In the genomic region with DNA sequence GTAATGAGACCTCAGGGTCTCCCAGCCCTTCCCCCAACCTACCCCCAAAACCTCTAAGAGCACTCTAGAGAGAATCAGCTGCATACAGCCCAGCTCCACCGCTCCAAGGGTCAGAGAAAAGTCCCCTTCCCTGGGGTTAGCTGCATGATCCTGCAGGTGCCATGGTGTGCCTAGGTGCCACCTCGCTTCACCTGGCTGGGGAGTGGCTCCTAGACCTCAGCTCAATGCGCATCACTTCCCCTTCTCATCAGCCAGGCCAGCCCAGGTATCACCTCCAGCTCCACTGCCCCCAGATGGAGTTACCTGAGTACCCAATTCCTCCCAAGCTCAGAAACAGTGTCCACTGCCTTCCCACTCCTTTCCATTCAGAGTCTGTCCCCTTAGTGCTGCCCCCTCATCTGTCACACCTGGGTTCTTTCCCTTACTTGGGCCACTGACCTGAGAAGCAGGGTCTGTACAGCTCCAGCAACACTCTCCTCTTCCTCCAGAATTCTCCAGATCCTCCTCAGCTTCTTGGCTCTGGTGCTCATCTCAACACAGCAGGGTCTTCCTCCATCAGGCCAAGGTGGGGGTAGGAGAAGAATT, we compare ENCODE assay signal across 13 cellular contexts. TPM values are rescaled to one million over a fixed set of nuclear protein-coding genes. Genes with fewer than 3 reads are reported as not detected.
DNase-seq lines count a peak whose midpoint lies in the region; ATAC-seq and TF ChIP-seq lines count a peak whose summit lies in the region.
"Had no signal": no experiment of that assay in that cellular context is flagged by ENCODE, and none has a peak within 500 bp of the region (broad histone marks: within the 10 kb centered on the region; RNA-seq: fewer than 3 reads in every experiment).

No MANE protein-coding gene starts in this region.

- POLR2A ChIA-PET in Caco-2 (lab: Charles Lee) = interaction anchor here (0.6 to 1.4 kb wide), 3 partner anchors 14 to 67 kb away, joined by 3 to 6 read pairs (median 3); no protein-coding TSS in a partner anchor

- WGBS in endodermal cell (ENCODE audit: insufficient coverage in 1 of 2, insufficient read length in 1 of 2), 2 experiments = 94 to 100% methylated on average over 2 to 3 of the region's 3 CpGs
- 92 to 96% methylated on average over 3 of the region's 3 CpGs for WGBS in sigmoid colon, 2 donors

- H3K9me3 ChIP-seq in Caco-2 (no peaks in the 10 kb centered on the region), Loucy (ENCODE audit: insufficient read depth, low read depth, low read length) (no peaks in the 10 kb centered on the region), endodermal cell (ENCODE audit: control insufficient read depth, low read length) (no peaks in the 10 kb centered on the region), sigmoid colon (no peaks in the 10 kb centered on the region)
- H3K9me3 ChIP-seq: SJSA1 had no signal

- intact Hi-C loops in Caco-2 (cut with micrococcal nuclease; ENCODE audit: unreplicated experiment) (loop anchor here (1.0 kb wide), 3 partner anchors 13 to 40 kb away; partner anchors contain the start of gene ARAP1), sigmoid colon (cut with DNase I) (loop anchor here (1.0 to 10.0 kb wide), 4 partner anchors 22 to 208 kb away; partner anchors contain the start of genes ARAP1 and ATG16L2), posterior cingulate gyrus (cut with DNase I) (loop anchor here (1.0 to 10.0 kb wide), 3 partner anchors 45 to 208 kb away; no protein-coding TSS in a partner anchor)

- no peak for TF ChIP-seq POLR2A in sigmoid colon (IDR thresholded peaks at IDR 0.05)

- H3K36me3 Mint-ChIP-seq in Caco-2 (ENCODE audit: insufficient read depth, unreplicated experiment) (peaks cover 11% of the 10 kb centered on the region), endodermal cell (ENCODE audit: low read depth) (no peaks in the 10 kb centered on the region)

- H3K27me3 Mint-ChIP-seq in Caco-2 (ENCODE audit: insufficient read depth, unreplicated experiment) (no peaks in the 10 kb centered on the region), endodermal cell (ENCODE audit: insufficient read depth) (no peaks in the 10 kb centered on the region)

- no peak overlapping the region for H2AFZ ChIP-seq in Loucy (ENCODE audit: low read length)

- DNase-seq in Caco-2 = no peak
- DNase-seq in endodermal cell = no peak
- DNase-seq in sigmoid colon = no peak
- DNase-seq in posterior cingulate gyrus = no peak
- DNase-seq in pons (ENCODE audit: low spot score) = no peak
- no peak for DNase-seq in occipital lobe (lab: John Stamatoyannopoulos, UW)
- DNase-seq: activated gamma-delta T cell, foreskin fibroblast, NCI-H1436, nephron progenitor cell had no signal

- H3K9ac ChIP-seq in Loucy (ENCODE audit: low read depth, low read length, poor library complexity, severe bottlenecking) (peak overlapping the region; percentile 69), endodermal cell (ENCODE audit: extremely low read depth, low read length, poor library complexity, severe bottlenecking) (no peak overlapping the region)

- ATAC-seq in GM19328 (IDR thresholded peaks at IDR 0.05; ENCODE audit: unreplicated experiment) = no peak

- H3K4me3 ChIP-seq in Caco-2 (ENCODE audit: low read depth, low read length) (no peak overlapping the region), Loucy (ENCODE audit: low read length, poor library complexity, severe bottlenecking) (peak overlapping the region; percentile 80), endodermal cell (ENCODE audit: low read length) (no peak overlapping the region), sigmoid colon (no peak overlapping the region)
- H3K4me3 ChIP-seq: SJSA1 had no signal

- H3K79me2 ChIP-seq in Loucy (ENCODE audit: insufficient read depth, low read length) = peaks cover 10% of the 10 kb centered on the region

- TF ChIP-seq CTCF in Caco-2 (IDR thresholded peaks at IDR 0.05; ENCODE audit: insufficient read depth in 1 of 2, low read depth in 1 of 2, low read length in 1 of 2, severe bottlenecking in 1 of 2, unreplicated experiment in 1 of 2) (peak in 1 of 2 experiments; percentile 3), Loucy (conservative IDR thresholded peaks at IDR 0.05; ENCODE audit: low read length) (no peak), endodermal cell (conservative IDR thresholded peaks at IDR 0.05) (no peak), sigmoid colon (IDR thresholded peaks at IDR 0.05) (no peak)

- H3K27me3 ChIP-seq in Caco-2 (replicated peaks; ENCODE audit: control insufficient read depth, insufficient read depth, low read length) = no peaks in the 10 kb centered on the region
- H3K27me3 ChIP-seq in Loucy (ENCODE audit: insufficient read depth, low read length, poor library complexity, severe bottlenecking) = no peaks in the 10 kb centered on the region
- no peaks in the 10 kb centered on the region for H3K27me3 ChIP-seq in endodermal cell (ENCODE audit: control insufficient read depth, insufficient read depth, low read length, poor library complexity, severe bottlenecking)
- H3K27me3 ChIP-seq in sigmoid colon = no peaks in the 10 kb centered on the region
- H3K27me3 ChIP-seq: SJSA1 had no signal

- no peaks in the 10 kb centered on the region for H3K9me3 Mint-ChIP-seq in Caco-2 (ENCODE audit: unreplicated experiment)
- no peaks in the 10 kb centered on the region for H3K9me3 Mint-ChIP-seq in endodermal cell
- H3K9me3 Mint-ChIP-seq: nephron progenitor cell had no signal

- no peaks in the 10 kb centered on the region for H4K20me1 ChIP-seq in Loucy (ENCODE audit: insufficient read depth, low read length, poor library complexity, severe bottlenecking)

- H3K4me1 Mint-ChIP-seq in Caco-2 (ENCODE audit: low read depth, unreplicated experiment) (peaks cover 30% of the 10 kb centered on the region), endodermal cell (peaks cover 9% of the 10 kb centered on the region)

- no peaks in the 10 kb centered on the region for H3K9me2 ChIP-seq in Loucy (replicated peaks; ENCODE audit: low read depth, low read length)

- H3F3A ChIP-seq in Loucy (ENCODE audit: low read depth) = no peaks in the 10 kb centered on the region

- H3K36me3 ChIP-seq in Caco-2 (ENCODE audit: control insufficient read depth, insufficient read depth, low read length) (0 out of 2 replicates have a peak, but pooled peaks cover 2% of the 10 kb centered on the region), Loucy (ENCODE audit: insufficient read depth, low read length) (no peaks in the 10 kb centered on the region), endodermal cell (ENCODE audit: control insufficient read depth, insufficient read depth, low read length) (no peaks in the 10 kb centered on the region), sigmoid colon (no peaks in the 10 kb centered on the region)
- H3K36me3 ChIP-seq: SJSA1 had no signal

- CTCF ChIA-PET in Caco-2 (lab: Charles Lee) = interaction anchor here (0.7 to 4.0 kb wide), 3 partner anchors 13 to 67 kb away, joined by 3 to 74 read pairs (median 12); no protein-coding TSS in a partner anchor

- H3K4me3 Mint-ChIP-seq in Caco-2 (ENCODE audit: unreplicated experiment) = no peak overlapping the region
- H3K4me3 Mint-ChIP-seq in endodermal cell = no peak overlapping the region

- H3K27ac Mint-ChIP-seq in Caco-2 (ENCODE audit: unreplicated experiment) (peak overlapping the region; percentile 91), endodermal cell (peak overlapping the region; percentile 49)
- H3K27ac Mint-ChIP-seq: nephron progenitor cell had no signal

- H3K27ac ChIP-seq in endodermal cell (ENCODE audit: low read depth, low read length) = no peak overlapping the region
- peak overlapping the region; percentile 88 to 95 (median 90) for H3K27ac ChIP-seq in sigmoid colon

- H3K4me1 ChIP-seq in Caco-2 (peaks cover 38% of the 10 kb centered on the region), Loucy (ENCODE audit: insufficient read depth, low read length, poor library complexity, severe bottlenecking) (peaks cover 36% of the 10 kb centered on the region), endodermal cell (ENCODE audit: control insufficient read depth, insufficient read depth, low read length) (no peaks in the 10 kb centered on the region), sigmoid colon (peaks cover 0 to 23% (median 19%) of the 10 kb centered on the region in 4 donors)

- H3K4me2 ChIP-seq in Loucy (ENCODE audit: low read depth, low read length, poor library complexity, severe bottlenecking) = peak overlapping the region; percentile 71

- no peak for TF ChIP-seq EP300 in sigmoid colon (IDR thresholded peaks at IDR 0.05)

- BruUV-seq in Caco-2 (replicated peaks; lab: Mats Ljungman, UMichigan) = no TSS peak

RNA-seq across cellular contexts. Expression of gene STARD10, which starts 1.3 kb away (rescaled TPM):
- total RNA-seq in Caco-2 (2022) = 492 and 501 TPM in 2 replicates
- total RNA-seq in endodermal cell = 10 to 100 TPM; 32.2 to 33.3 TPM
- 23.2 TPM for polyA plus RNA-seq in endodermal cell (2013, experiment 1 of 2)
- polyA plus RNA-seq in endodermal cell (2013, experiment 2 of 2) = 21.0 TPM
- total RNA-seq in sigmoid colon = 10 to 100 TPM; 29.9 to 60.1 (median 43.9) TPM
- 100 to 1,000 TPM; 286 to 900 (median 781) TPM for polyA plus RNA-seq in sigmoid colon
- total RNA-seq in occipital lobe = 20.4 TPM

RNA-seq across cellular contexts. Expression of gene ATG16L2, which starts 21.7 kb away (rescaled TPM):
- total RNA-seq in Caco-2 (2022) (19.3 and 25.0 TPM in 2 replicates), endodermal cell (10 to 100 TPM; 32.2 to 34.2 TPM), sigmoid colon (10 to 100 TPM; 16.8 to 36.8 (median 20.2) TPM), occipital lobe (4.2 TPM)
- polyA plus RNA-seq in endodermal cell (2013, experiment 1 of 2) = 21.4 TPM
- 15.2 TPM for polyA plus RNA-seq in endodermal cell (2013, experiment 2 of 2)
- polyA plus RNA-seq in sigmoid colon = 10 to 100 TPM in 1 of 3 donors, 1 to 10 TPM in 2; 4.6 to 47.7 (median 9.6) TPM

RNA-seq across cellular contexts. Expression of gene ARAP1, which starts 40.3 kb away (rescaled TPM):
- total RNA-seq in Caco-2 (2022) (87.1 and 102 TPM in 2 replicates), endodermal cell (10 to 100 TPM; 74.4 to 88.3 TPM), sigmoid colon (100 to 1,000 TPM in 1 of 4 donors, 10 to 100 TPM in 3; 56.5 to 135 (median 70.0) TPM), occipital lobe (19.3 TPM)
- polyA plus RNA-seq in endodermal cell (2013, experiment 1 of 2) = 33.5 TPM
- polyA plus RNA-seq in endodermal cell (2013, experiment 2 of 2) = 27.9 TPM
- polyA plus RNA-seq in sigmoid colon = 10 to 100 TPM; 31.9 to 81.7 (median 34.2) TPM
